Comparison of ENCODE assay signal across 20 cellular contexts in the genomic region with DNA sequence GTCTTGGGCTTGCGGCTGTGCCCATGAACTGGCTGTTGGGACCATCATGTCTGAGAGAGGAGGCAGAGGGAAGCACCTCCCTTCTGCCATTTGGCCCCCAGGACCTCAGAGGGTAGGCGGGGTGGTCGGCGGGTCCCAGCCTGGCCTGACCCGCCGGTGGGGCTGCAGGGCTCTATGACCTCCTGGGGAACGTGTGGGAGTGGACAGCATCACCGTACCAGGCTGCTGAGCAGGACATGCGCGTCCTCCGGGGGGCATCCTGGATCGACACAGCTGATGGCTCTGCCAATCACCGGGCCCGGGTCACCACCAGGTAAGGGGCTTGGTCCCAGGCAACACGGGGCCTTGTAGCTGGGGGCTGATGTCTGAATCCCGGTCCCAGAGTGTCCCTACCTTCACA. TPM values are rescaled to one million over a fixed set of nuclear protein-coding genes. Genes with fewer than 3 reads are reported as not detected.
A peak's percentile ranks its signal among the peaks of the same experiment; 100 is the strongest.
DNase-seq lines count a peak whose midpoint lies in the region; ATAC-seq lines count a peak whose summit lies in the region.
"Had no signal": no experiment of that assay in that cellular context is flagged by ENCODE, and none has a peak within 500 bp of the region (broad histone marks: within the 10 kb centered on the region; RNA-seq: fewer than 3 reads in every experiment).

No MANE protein-coding gene starts in this region.

- H3K4me1 Mint-ChIP-seq in T-helper 17 cell: peaks cover 5% of the 10 kb centered on the region

- peak overlapping the region; percentile 60 for H3K27ac Mint-ChIP-seq in T-helper 17 cell

- DNase-seq in T-helper 17 cell (no peak), caudate nucleus (lab: John Stamatoyannopoulos, UW) (no peak), mesenteric fat pad (ENCODE audit: low spot score) (peak; percentile 73), substantia nigra (lab: John Stamatoyannopoulos, UW) (no peak)
- no peak for DNase-seq in stimulated activated CD4-positive, alpha-beta T cell treated with anti-CD3 and anti-CD28 coated beads, Interleukin-1b, Interleukin-23, amount 100 ng/mL, for 48 hours
- DNase-seq in activated CD8-positive, alpha-beta memory T cell treated with anti-CD3 and anti-CD28 coated beads for 24 hours: no peak
- DNase-seq: activated CD8-positive, alpha-beta memory T cell treated with anti-CD3 and anti-CD28 coated beads, Interleukin-2, amount 50 U/mL, for 4 hours; activated gamma-delta T cell treated with Interleukin-2 at 50 U/mL for 16 hours; central memory CD4-positive, alpha-beta T cell; DMS53; GDM1; NCI-H1105; NCI-H2081; NCI-H510A; retina; WERI-Rb-1 had no signal

- H3K9me3 ChIP-seq in T-helper 17 cell (ENCODE audit: control insufficient read depth, low read length, poor library complexity, severe bottlenecking): no peaks in the 10 kb centered on the region
- H3K9me3 ChIP-seq: neutrophil, suprapubic skin had no signal

- H3K4me3 Mint-ChIP-seq in T-helper 17 cell: no peak overlapping the region

- H3K27ac ChIP-seq in caudate nucleus (ENCODE audit: low read depth, low read length) (peak overlapping the region; percentile 52), substantia nigra (ENCODE audit: low read depth, low read length, poor library complexity, severe bottlenecking) (peak overlapping the region; percentile 75)
- H3K27ac ChIP-seq: neutrophil, WERI-Rb-1 had no signal

- H3K27me3 Mint-ChIP-seq in T-helper 17 cell: no peaks in the 10 kb centered on the region

- H3K36me3 Mint-ChIP-seq in T-helper 17 cell (ENCODE audit: low read depth): no peaks in the 10 kb centered on the region

- ATAC-seq in T-helper 17 cell: no peak
- no peak for ATAC-seq in HG02840 (IDR thresholded peaks at IDR 0.05; ENCODE audit: low FRiP score, unreplicated experiment)
- ATAC-seq: Panc1 had no signal

RNA-seq across cellular contexts. Expression of gene SUMF2, which starts 14.1 kb away (rescaled TPM):
- total RNA-seq in T-helper 17 cell: 100 to 1,000 TPM; 112 to 113 TPM
- 106 TPM for total RNA-seq in mesenteric fat pad

RNA-seq across cellular contexts. Expression of gene PHKG1, which starts 14.6 kb away (rescaled TPM):
- total RNA-seq in T-helper 17 cell: 10 to 100 TPM in 1 of 2 donors, 1 to 10 TPM in 1; 6.2 to 10.1 TPM
- 2.8 TPM for total RNA-seq in mesenteric fat pad

RNA-seq across cellular contexts. Expression of gene CCT6A, which starts 26.6 kb away (rescaled TPM):
- total RNA-seq in T-helper 17 cell: 10 to 100 TPM; 43.4 to 58.4 TPM
- 99.8 TPM for total RNA-seq in mesenteric fat pad

RNA-seq across cellular contexts. Expression of gene PSPH, which starts 27.0 kb away (rescaled TPM):
- total RNA-seq in T-helper 17 cell (1 to 10 TPM; 1.4 to 2.4 TPM), mesenteric fat pad (7.5 TPM)

RNA-seq across cellular contexts. Expression of gene CHCHD2, which starts 28.1 kb away (rescaled TPM):
- total RNA-seq in T-helper 17 cell (100 to 1,000 TPM; 205 to 216 TPM), mesenteric fat pad (249 TPM)
